8 cellular contexts compared by ENCODE assay signal in genomic region chr20:40689943-40690835, GRCh38. TPM values are rescaled to one million over a fixed set of nuclear protein-coding genes. Genes with fewer than 3 reads are reported as not detected.
DNase-seq lines count a peak whose midpoint lies in the region; ATAC-seq, FAIRE-seq and TF ChIP-seq lines count a peak whose summit lies in the region.

No MANE protein-coding gene starts in this region.

- no peaks in the 10 kb centered on the region for H3F3A ChIP-seq in SK-N-SH (replicated peaks; ENCODE audit: insufficient read depth)

- peak; percentile 89 for TF ChIP-seq RAD21 in SK-N-SH (IDR thresholded peaks at IDR 0.05; ENCODE audit: low read length)

- H2AFZ ChIP-seq in KMS-11 (ENCODE audit: low read depth) (peak overlapping the region; percentile 100), SK-N-SH (ENCODE audit: low read depth) (peak overlapping the region; percentile 89)

- H3K4me3 ChIP-seq in CD8-positive, alpha-beta memory T cell (ENCODE audit: low read length) = no peak overlapping the region
- H3K4me3 ChIP-seq in KMS-11 (IDR thresholded peaks at IDR 0.05; ENCODE audit: insufficient read depth, low read depth, low read length) (no peak overlapping the region), SK-N-SH (ENCODE audit: low read depth in 2 of 2, low read length in 1 of 2) (peak overlapping the region; percentile 55 to 77), adipocyte (ENCODE audit: low read length) (peak overlapping the region; percentile 84), pancreas (peak overlapping the region; percentile 47 to 75 (median 62))

- ATAC-seq in pancreas = peak; percentile 60 to 81 (median 69)

- H3K9ac ChIP-seq in KMS-11 = peak overlapping the region; percentile 76
- H3K9ac ChIP-seq in SK-N-SH = peak overlapping the region; percentile 52; the same call in 1 of the 2 replicates
- peak overlapping the region; percentile 97 for H3K9ac ChIP-seq in adipocyte (ENCODE audit: low read length)

- H3K4me2 ChIP-seq in KMS-11 = peak overlapping the region; percentile 98
- H3K4me2 ChIP-seq in SK-N-SH = peak overlapping the region; percentile 99

- H4K20me1 ChIP-seq in KMS-11 (ENCODE audit: insufficient read depth) (no peaks in the 10 kb centered on the region), SK-N-SH (ENCODE audit: insufficient read depth) (no peaks in the 10 kb centered on the region)

- H3K4me1 ChIP-seq in CD8-positive, alpha-beta memory T cell (ENCODE audit: insufficient read depth, low read length) = no peaks in the 10 kb centered on the region
- H3K4me1 ChIP-seq in KMS-11 (ENCODE audit: low read depth, poor library complexity, severe bottlenecking) (no peaks in the 10 kb centered on the region), SK-N-SH (ENCODE audit: control insufficient read depth in 1 of 2, insufficient read depth in 2 of 2, low read depth in 1 of 2, low read length in 1 of 2) (peaks cover 0 to 11% of the 10 kb centered on the region in 2 experiments; a peak in 1 of 4 replicates), adipocyte (ENCODE audit: control insufficient read depth, insufficient read depth, low read length) (peaks cover 11% of the 10 kb centered on the region), pancreas (peaks cover 0 to 4% (median 0%) of the 10 kb centered on the region in 3 donors)

- H3K79me2 ChIP-seq in KMS-11 (ENCODE audit: insufficient read depth, low read depth) = no peaks in the 10 kb centered on the region
- no peaks in the 10 kb centered on the region for H3K79me2 ChIP-seq in SK-N-SH (ENCODE audit: insufficient read depth)

- no peaks in the 10 kb centered on the region for H3K36me3 ChIP-seq in CD8-positive, alpha-beta memory T cell (ENCODE audit: insufficient read depth, low read length)
- H3K36me3 ChIP-seq in KMS-11 (ENCODE audit: insufficient read depth) = no peaks in the 10 kb centered on the region
- no peaks in the 10 kb centered on the region for H3K36me3 ChIP-seq in SK-N-SH (replicated peaks in 1 of 2; ENCODE audit: control insufficient read depth in 1 of 2, insufficient read depth in 2 of 2, low read length in 1 of 2)
- peaks cover 8% of the 10 kb centered on the region for H3K36me3 ChIP-seq in adipocyte (ENCODE audit: control insufficient read depth, insufficient read depth, low read length, severe bottlenecking)
- H3K36me3 ChIP-seq in pancreas = no peaks in the 10 kb centered on the region

- peak overlapping the region; percentile 20 to 91 (median 77) for H3K4me3 Mint-ChIP-seq in CD8-positive, alpha-beta memory T cell

- TF ChIP-seq EP300 in SK-N-SH (IDR thresholded peaks at IDR 0.05; ENCODE audit: borderline replicate concordance in 1 of 2, low read depth in 1 of 2, low read length in 1 of 2) = no peak

- FAIRE-seq in pancreas (lab: Jason Lieb, UNC) (no peak), urothelium cell line (lab: Jason Lieb, UNC) (no peak)

- peak overlapping the region in 1 of 8 donors; percentile 82 for H3K27ac Mint-ChIP-seq in CD8-positive, alpha-beta memory T cell

- H3K9me2 ChIP-seq in SK-N-SH = no peaks in the 10 kb centered on the region

- H3K27me3 Mint-ChIP-seq in CD8-positive, alpha-beta memory T cell = peaks cover 61 to 86% of the 10 kb centered on the region in 2 donors

- H3K9me3 ChIP-seq in CD8-positive, alpha-beta memory T cell (ENCODE audit: low read length) = no peaks in the 10 kb centered on the region
- H3K9me3 ChIP-seq in SK-N-SH = no peaks in the 10 kb centered on the region
- no peaks in the 10 kb centered on the region for H3K9me3 ChIP-seq in adipocyte (ENCODE audit: control insufficient read depth, low read length)
- no peaks in the 10 kb centered on the region for H3K9me3 ChIP-seq in pancreas

- peaks cover 0 to 30% (median 13%) of the 10 kb centered on the region in 3 donors for H3K4me1 Mint-ChIP-seq in CD8-positive, alpha-beta memory T cell

- CTCF ChIA-PET in CD8-positive, alpha-beta memory T cell (lab: Charles Lee) = no interaction called here
- CTCF ChIA-PET in SK-N-SH (lab: Yijun Ruan, JAX) = interaction anchor here (0.6 to 4.7 kb wide), 43 partner anchors 10 to 1640 kb away, joined by 3 to 46 read pairs (median 4); no protein-coding TSS in a partner anchor

- H3K27me3 ChIP-seq in CD8-positive, alpha-beta memory T cell (ENCODE audit: insufficient read depth, low read length, poor library complexity, severe bottlenecking) = peaks cover 24% of the 10 kb centered on the region
- H3K27me3 ChIP-seq in KMS-11 (ENCODE audit: insufficient read depth, low read depth) (no peaks in the 10 kb centered on the region; the same call in 1 of the 2 replicates), SK-N-SH (ENCODE audit: insufficient read depth) (peaks cover 61% of the 10 kb centered on the region), adipocyte (replicated peaks; ENCODE audit: control insufficient read depth, insufficient read depth, low read length) (peaks cover 40% of the 10 kb centered on the region), pancreas (peaks cover 0 to 19% (median 4%) of the 10 kb centered on the region in 4 donors)

- POLR2A ChIA-PET in CD8-positive, alpha-beta memory T cell (lab: Charles Lee) = no interaction called here
- POLR2A ChIA-PET in SK-N-SH (lab: Yijun Ruan, JAX) = interaction anchor here (0.6 kb wide), 1 partner anchor 293 kb away, joined by 4 read pairs; no protein-coding TSS in a partner anchor

- peaks cover 0 to under 1% (median 0%) of the 10 kb centered on the region in 3 donors for H3K36me3 Mint-ChIP-seq in CD8-positive, alpha-beta memory T cell

- intact Hi-C loops in cardiac septum (cut with DNase I) (loop anchor here (2.0 to 5.0 kb wide), 3 partner anchors 425 to 1423 kb away; no protein-coding TSS in a partner anchor), pancreas (cut with DNase I) (loop anchor here in 1 of 3 donors (10.0 kb wide), 2 partner anchors 425 to 1425 kb away; no protein-coding TSS in a partner anchor)

- H3K9me3 Mint-ChIP-seq in CD8-positive, alpha-beta memory T cell = no peaks in the 10 kb centered on the region

- DNase-seq in CD8-positive, alpha-beta memory T cell = peak in 4 of 5 donors; percentile 24 to 56 (median 32)
- DNase-seq in GM20000 (ENCODE audit: low spot score) = peak; percentile 90
- peak; percentile 89 for DNase-seq in SK-N-SH
- peak; percentile 96 for DNase-seq in adipocyte (ENCODE audit: low read depth)
- DNase-seq in cardiac septum (ENCODE audit: low spot score) = peak; percentile 94
- DNase-seq in pancreas = peak; percentile 86 to 98 (median 92)
- peak; percentile 86 for DNase-seq in urothelium cell line (ENCODE audit: low spot score)

- H3K27ac ChIP-seq in CD8-positive, alpha-beta memory T cell (ENCODE audit: low read depth, low read length) = no peak overlapping the region
- H3K27ac ChIP-seq in KMS-11 (peak overlapping the region; percentile 61; the same call in 1 of the 2 replicates), SK-N-SH (ENCODE audit: low read depth in 2 of 2, low read length in 1 of 2) (peak overlapping the region in 1 of 2 experiments; percentile 85; a peak in 2 of 4 replicates), pancreas (peak overlapping the region; percentile 89 to 98 (median 93))

- WGBS in SK-N-SH (ENCODE audit: low lambda C conversion rate) = 43% methylated on average over 33 of the region's 84 CpGs
- WGBS in pancreas, 2 donors = 3 to 7% methylated on average over 80 to 84 of the region's 84 CpGs

- peak; percentile 74 for TF ChIP-seq CTCF in GM20000 (IDR thresholded peaks at IDR 0.05; ENCODE audit: extremely low read depth, missing control alignments)
- peak; percentile 88 for TF ChIP-seq CTCF in KMS-11 (conservative IDR thresholded peaks at IDR 0.05; ENCODE audit: low read depth, low read length)
- TF ChIP-seq CTCF in SK-N-SH (IDR thresholded peaks at IDR 0.05) = peak; percentile 82
- peak; percentile 93 to 96 (median 94) for TF ChIP-seq CTCF in pancreas (IDR thresholded peaks at IDR 0.05)

TF ChIP-seq in SK-N-SH, 30 proteins besides CTCF, POLR2A, EP300 and RAD21 (continues in another document):
- TF ChIP-seq FOXM1 (IDR thresholded peaks at IDR 0.05; ENCODE audit: low read depth) (peak; percentile 80), FOXJ3 (CRISPR knock-in tag; IDR thresholded peaks at IDR 0.05) (no peak), USF1 (IDR thresholded peaks at IDR 0.05; ENCODE audit: borderline replicate concordance, low read depth) (no peak), RCOR1 (IDR thresholded peaks at IDR 0.05; ENCODE audit: low read length) (peak; percentile 31; the same call in 1 of the 2 replicates), SIN3A (IDR thresholded peaks at IDR 0.05; ENCODE audit: borderline replicate concordance, low read depth, low read length) (no peak), PBX3 (IDR thresholded peaks at IDR 0.05) (no peak), FOSL2 (IDR thresholded peaks at IDR 0.05; ENCODE audit: borderline replicate concordance, low read depth) (no peak), TAF1 (IDR thresholded peaks at IDR 0.05; ENCODE audit: borderline replicate concordance, low read depth, low read length) (no peak), JUND (IDR thresholded peaks at IDR 0.05) (no peak), MAX (IDR thresholded peaks at IDR 0.05; ENCODE audit: low read depth) (no peak), EZH2phosphoT487 (IDR thresholded peaks at IDR 0.05; ENCODE audit: borderline replicate concordance, low read depth) (no peak)

RNA-seq across cellular contexts. Expression of gene MAFB, which starts 1.2 kb away (rescaled TPM):
- 1 to 10 TPM; 1.7 to 2.0 TPM for total RNA-seq in CD8-positive, alpha-beta memory T cell
- polyA plus RNA-seq in CD8-positive, alpha-beta memory T cell = not detected
- polyA plus RNA-seq in SK-N-SH (2012; rRNA removed) (0.05 and 0.08 TPM in 2 replicates), pancreas (10 to 100 TPM in 1 of 2 donors, 1 to 10 TPM in 1; 7.9 to 48.0 TPM)
- 0.08 TPM in 2 replicates for polyA plus RNA-seq in SK-N-SH (2012; cell fraction: cytosol; rRNA removed)
- polyA plus RNA-seq in SK-N-SH (2012; cell fraction: nucleus; rRNA removed) = 0.24 and 0.42 TPM in 2 replicates
- total RNA-seq in cardiac septum (6.8 TPM), pancreas (10 to 100 TPM in 3 of 6 donors, 1 to 10 TPM in 3; 3.7 to 24.1 (median 12.6) TPM)

Comparison
In these comparisons a context has a peak if more than half of its experiments do, and no peak if none do; other contexts are left out.
1. DNase-seq: peak in every context shown above with its lines; median percentile 96 in adipocyte; 94 in cardiac septum; 92 in pancreas; 90 in GM20000; 89 in SK-N-SH; 86 in urothelium cell line; 32 in CD8-positive, alpha-beta memory T cell.
2. H3K4me3 ChIP-seq: peak in SK-N-SH (2 of 2), adipocyte (single experiment) and pancreas (4 of 4); none in CD8-positive, alpha-beta memory T cell (single experiment) and KMS-11 (single experiment).
3. Peak in every context shown above with its lines, with median percentiles within 50 percentile points of each other: CTCF ChIP-seq and H3K9ac ChIP-seq.